14 cellular contexts compared by ENCODE assay signal in the genomic region with DNA sequence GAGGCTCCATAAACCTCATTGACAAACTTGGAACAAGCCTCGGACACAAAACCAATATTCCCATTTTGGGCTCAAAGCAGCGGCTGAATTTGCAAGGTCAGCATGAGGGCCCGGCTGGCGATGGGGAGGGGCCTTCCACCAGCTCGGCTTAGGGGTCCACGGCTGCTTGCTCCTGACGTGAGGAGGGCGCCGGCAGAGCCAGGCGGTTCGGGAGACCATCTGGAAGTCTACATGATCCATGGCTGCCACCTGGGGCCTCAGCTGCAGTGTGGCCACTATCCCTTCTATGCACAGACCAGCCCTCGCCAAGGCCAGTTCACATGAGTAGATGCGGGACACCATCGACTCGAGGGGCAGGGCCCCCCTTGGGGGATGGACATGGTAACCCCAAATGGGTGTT.
"Had no signal": no experiment of that assay in that cellular context is flagged by ENCODE, and none has a peak within 500 bp of the region (broad histone marks: within the 10 kb centered on the region; RNA-seq: fewer than 3 reads in every experiment).

No MANE protein-coding gene starts in this region.

- H3K9me3 ChIP-seq: thyroid gland, uterus had no signal

- H3K36me3 Mint-ChIP-seq: natural killer cell had no signal

- H3K27me3 ChIP-seq: thyroid gland, uterus had no signal

- H3K27ac Mint-ChIP-seq: activated naive CD8-positive, alpha-beta T cell treated with anti-CD3 and anti-CD28 coated beads, Interleukin-2, amount 50 U/mL, for 24 hours; activated T-cell treated with anti-CD3 and anti-CD28 coated beads, Interleukin-2, amount 50 U/mL, for 72 hours; natural killer cell had no signal

- H3K27ac ChIP-seq: thyroid gland, uterus had no signal

- H3K36me3 ChIP-seq: uterus had no signal

- H3K4me3 ChIP-seq: thyroid gland, uterus had no signal

- DNase-seq: activated CD4-positive, alpha-beta T cell treated with anti-CD3 and anti-CD28 coated beads, Interleukin-2, amount 50 U/mL, for 48 hours; activated CD4-positive, CD25-positive, alpha-beta regulatory T cell treated with anti-CD3 and anti-CD28 coated beads, Interleukin-2, amount 50 U/mL, for 72 hours; activated naive CD8-positive, alpha-beta T cell treated with anti-CD3 and anti-CD28 coated beads, Interleukin-2, amount 50 U/mL, for 24 hours; activated T-cell treated with anti-CD3 and anti-CD28 coated beads, Interleukin-2, amount 50 U/mL, for 72 hours; central memory CD4-positive, alpha-beta T cell; effector memory CD4-positive, alpha-beta T cell; hypothalamus; left colon; natural killer cell; stimulated activated CD4-positive, alpha-beta T cell treated with anti-CD3 and anti-CD28 coated beads, Interleukin-15, amount 100 ng/mL, for 24 hours; stimulated activated CD4-positive, alpha-beta T cell treated with anti-CD3 and anti-CD28 coated beads, Interleukin-4, amount 100 ng/mL, for 24 hours; SW 1271; thyroid gland; uterus had no signal

- H3K9me3 Mint-ChIP-seq: activated naive CD8-positive, alpha-beta T cell treated with anti-CD3 and anti-CD28 coated beads, Interleukin-2, amount 50 U/mL, for 24 hours; activated T-cell treated with anti-CD3 and anti-CD28 coated beads, Interleukin-2, amount 50 U/mL, for 72 hours; natural killer cell had no signal

- H3K4me1 Mint-ChIP-seq: activated naive CD8-positive, alpha-beta T cell treated with anti-CD3 and anti-CD28 coated beads, Interleukin-2, amount 50 U/mL, for 24 hours had no signal

- ATAC-seq: activated naive CD8-positive, alpha-beta T cell treated with anti-CD3 and anti-CD28 coated beads, Interleukin-2, amount 50 U/mL, for 24 hours; activated T-cell treated with anti-CD3 and anti-CD28 coated beads, Interleukin-2, amount 50 U/mL, for 72 hours; left colon; natural killer cell had no signal

- H3K4me3 Mint-ChIP-seq: activated naive CD8-positive, alpha-beta T cell treated with anti-CD3 and anti-CD28 coated beads, Interleukin-2, amount 50 U/mL, for 24 hours; activated T-cell treated with anti-CD3 and anti-CD28 coated beads, Interleukin-2, amount 50 U/mL, for 72 hours; natural killer cell had no signal

- H3K27me3 Mint-ChIP-seq: activated naive CD8-positive, alpha-beta T cell treated with anti-CD3 and anti-CD28 coated beads, Interleukin-2, amount 50 U/mL, for 24 hours had no signal
